ENCODE assay signal across 28 cellular contexts in the genomic region with DNA sequence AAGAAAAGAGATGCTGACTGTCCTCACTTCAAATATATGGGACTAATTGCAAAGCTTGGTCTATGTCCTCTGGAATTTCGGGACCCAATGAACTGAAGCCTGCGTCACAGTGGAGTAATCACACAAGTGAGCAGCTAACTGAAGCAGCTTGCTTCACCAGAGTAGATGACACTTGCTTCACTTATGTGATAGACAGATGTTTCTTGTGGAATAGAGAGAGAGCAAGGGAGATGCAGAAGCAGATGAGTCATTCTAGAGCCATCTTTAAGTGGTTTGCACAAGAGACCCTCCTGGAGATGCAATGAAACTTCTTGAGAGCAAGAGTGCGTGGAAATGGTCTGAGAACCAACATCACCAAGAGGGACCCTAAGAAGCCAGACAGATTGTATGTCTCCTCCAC.
DNase-seq lines count a peak whose midpoint lies in the region; TF ChIP-seq lines count a peak whose summit lies in the region.
"Had no signal": no experiment of that assay in that cellular context is flagged by ENCODE, and none has a peak within 500 bp of the region (broad histone marks: within the 10 kb centered on the region; RNA-seq: fewer than 3 reads in every experiment).

No MANE protein-coding gene starts in this region.

- DNase-seq in LHCN-M2 (ENCODE audit: low read depth) (peak; percentile 30), SIG-M5 (lab: John Stamatoyannopoulos, UW) (peak; percentile 48), fibroblast of lung (ENCODE audit: low read depth in 2 of 2) (peak; percentile 42 to 56), Ammon's horn (ENCODE audit: low spot score) (no peak), esophagus muscularis mucosa (ENCODE audit: extremely low spot score) (no peak)
- DNase-seq in activated naive CD4-positive, alpha-beta T cell treated with Interleukin-2 at 50 U/mL for 16 hours = no peak
- DNase-seq in activated CD4-positive, alpha-beta T cell treated with anti-CD3 and anti-CD28 coated beads, Interleukin-2, amount 10 ng/mL, durations not matched to agents 7 days and 5 days = no peak
- DNase-seq: activated CD4-positive, alpha-beta memory T cell treated with anti-CD3 and anti-CD28 coated beads, Interleukin-2, amount 10 ng/mL, durations not matched to agents 7 days and 5 days; activated CD4-positive, CD25-positive, alpha-beta regulatory T cell treated with anti-CD3 and anti-CD28 coated beads, Interleukin-2, amount 50 U/mL, for 72 hours; activated CD8-positive, alpha-beta memory T cell treated with anti-CD3 and anti-CD28 coated beads, Interleukin-2, amount 50 U/mL, for 4 hours; activated naive CD4-positive, alpha-beta T cell treated with anti-CD3 and anti-CD28 coated beads, Interleukin-2, amount 10 ng/mL, durations not matched to agents 7 days and 5 days; amniotic stem cell; COR-L47; DMS53; dorsolateral prefrontal cortex; H9; naive thymus-derived CD8-positive, alpha-beta T cell; NCI-H1092; NCI-H1694; NCI-H748 treated with DMSO at 0.1 percent for 48 hours; nucleus accumbens; psoas muscle; stimulated activated CD4-positive, alpha-beta T cell treated with anti-CD3 and anti-CD28 coated beads, Interleukin-4, amount 100 ng/mL, for 24 hours; transverse colon had no signal

- no peak overlapping the region for H3K4me3 Mint-ChIP-seq in activated CD4-positive, alpha-beta T cell treated with anti-CD3 and anti-CD28 coated beads, Interleukin-2, amount 10 ng/mL, durations not matched to agents 7 days and 5 days
- H3K4me3 Mint-ChIP-seq: activated CD4-positive, alpha-beta memory T cell treated with anti-CD3 and anti-CD28 coated beads, Interleukin-2, amount 10 ng/mL, durations not matched to agents 7 days and 5 days; activated naive CD4-positive, alpha-beta T cell treated with anti-CD3 and anti-CD28 coated beads, Interleukin-2, amount 10 ng/mL, durations not matched to agents 7 days and 5 days; H9; naive thymus-derived CD8-positive, alpha-beta T cell; T-helper 1 cell treated with Interleukin-12 subunit alpha and Interleukin-12 subunit beta and Interleukin-4 antibody, amounts not matched to agents 30 μg/mL and 1 μg/mL, for 36 hours had no signal

- no peaks in the 10 kb centered on the region for H3K36me3 Mint-ChIP-seq in activated CD4-positive, alpha-beta T cell treated with anti-CD3 and anti-CD28 coated beads, Interleukin-2, amount 10 ng/mL, durations not matched to agents 7 days and 5 days (ENCODE audit: low read depth)
- H3K36me3 Mint-ChIP-seq: activated naive CD4-positive, alpha-beta T cell treated with anti-CD3 and anti-CD28 coated beads, Interleukin-2, amount 10 ng/mL, durations not matched to agents 7 days and 5 days; naive thymus-derived CD8-positive, alpha-beta T cell had no signal

- TF ChIP-seq EP300 in esophagus muscularis mucosa (IDR thresholded peaks at IDR 0.05) = no peak

- H3K4me3 ChIP-seq in fibroblast of lung (replicated peaks in 1 of 4; ENCODE audit: control extremely low read depth in 1 of 4, insufficient read depth in 1 of 4, low read depth in 3 of 4, low read length in 4 of 4) = no peak overlapping the region
- H3K4me3 ChIP-seq in esophagus muscularis mucosa = no peak overlapping the region
- H3K4me3 ChIP-seq: dorsolateral prefrontal cortex, psoas muscle, SK-N-MC, transverse colon had no signal

- TF ChIP-seq CTCF in fibroblast of lung (conservative IDR thresholded peaks at IDR 0.05 in 1 of 2, IDR thresholded peaks at IDR 0.05 in 1 of 2; ENCODE audit: low read depth in 1 of 2, low read length in 2 of 2) = no peak
- TF ChIP-seq CTCF in esophagus muscularis mucosa (IDR thresholded peaks at IDR 0.05) = no peak

- no peaks in the 10 kb centered on the region for H3K27me3 Mint-ChIP-seq in activated CD4-positive, alpha-beta T cell treated with anti-CD3 and anti-CD28 coated beads, Interleukin-2, amount 10 ng/mL, durations not matched to agents 7 days and 5 days
- H3K27me3 Mint-ChIP-seq: activated CD4-positive, alpha-beta memory T cell treated with anti-CD3 and anti-CD28 coated beads, Interleukin-2, amount 10 ng/mL, durations not matched to agents 7 days and 5 days; activated naive CD4-positive, alpha-beta T cell treated with anti-CD3 and anti-CD28 coated beads, Interleukin-2, amount 10 ng/mL, durations not matched to agents 7 days and 5 days; naive thymus-derived CD8-positive, alpha-beta T cell had no signal

- WGBS in esophagus muscularis mucosa = 92% methylated on average over 3 of the region's 3 CpGs

- CTCF ChIA-PET in activated CD4-positive, alpha-beta T cell treated with anti-CD3 and anti-CD28 coated beads, Interleukin-2, amount 10 ng/mL, durations not matched to agents 7 days and 5 days (lab: Charles Lee) = no interaction called here

- no peaks in the 10 kb centered on the region for H3K79me2 ChIP-seq in fibroblast of lung (ENCODE audit: control insufficient read depth, insufficient read depth, low read length)

- H3K4me1 Mint-ChIP-seq in activated CD4-positive, alpha-beta T cell treated with anti-CD3 and anti-CD28 coated beads, Interleukin-2, amount 10 ng/mL, durations not matched to agents 7 days and 5 days = no peaks in the 10 kb centered on the region
- H3K4me1 Mint-ChIP-seq: activated CD4-positive, alpha-beta memory T cell treated with anti-CD3 and anti-CD28 coated beads, Interleukin-2, amount 10 ng/mL, durations not matched to agents 7 days and 5 days; activated naive CD4-positive, alpha-beta T cell treated with anti-CD3 and anti-CD28 coated beads, Interleukin-2, amount 10 ng/mL, durations not matched to agents 7 days and 5 days; H9; naive thymus-derived CD8-positive, alpha-beta T cell had no signal

- H3K9me3 Mint-ChIP-seq in activated CD4-positive, alpha-beta T cell treated with anti-CD3 and anti-CD28 coated beads, Interleukin-2, amount 10 ng/mL, durations not matched to agents 7 days and 5 days = peaks cover 3% of the 10 kb centered on the region

- H3K27me3 ChIP-seq in fibroblast of lung (ENCODE audit: control insufficient read depth, insufficient read depth, low read length) = no peaks in the 10 kb centered on the region
- no peaks in the 10 kb centered on the region for H3K27me3 ChIP-seq in esophagus muscularis mucosa
- H3K27me3 ChIP-seq: dorsolateral prefrontal cortex, transverse colon had no signal

- H4K20me1 ChIP-seq in fibroblast of lung (ENCODE audit: control insufficient read depth, extremely low read depth, insufficient read depth, low read length) = no peaks in the 10 kb centered on the region

- no peak overlapping the region for H2AFZ ChIP-seq in fibroblast of lung (ENCODE audit: low read length)

- no peak overlapping the region for H3K4me2 ChIP-seq in fibroblast of lung (ENCODE audit: extremely low read depth, insufficient read depth, low read length)

- H3K9ac ChIP-seq in fibroblast of lung (ENCODE audit: insufficient read depth, low read length) = no peak overlapping the region

- H3K4me1 ChIP-seq in fibroblast of lung (ENCODE audit: control insufficient read depth, extremely low read depth, insufficient read depth, low read length) (no peaks in the 10 kb centered on the region), esophagus muscularis mucosa (no peaks in the 10 kb centered on the region)
- H3K4me1 ChIP-seq: psoas muscle, transverse colon had no signal

- H3K9me3 ChIP-seq in fibroblast of lung (ENCODE audit: control insufficient read depth, insufficient read depth, low read depth, low read length) = no peaks in the 10 kb centered on the region
- no peaks in the 10 kb centered on the region for H3K9me3 ChIP-seq in esophagus muscularis mucosa
- H3K9me3 ChIP-seq: psoas muscle, transverse colon had no signal

- H3K27ac ChIP-seq in fibroblast of lung (ENCODE audit: insufficient read depth, low read length) (no peak overlapping the region), esophagus muscularis mucosa (replicated peaks in 1 of 4) (no peak overlapping the region)
- H3K27ac ChIP-seq: C4-2B, dorsolateral prefrontal cortex, psoas muscle, RWPE1, SK-N-MC, transverse colon had no signal

- TF ChIP-seq POLR2A in esophagus muscularis mucosa (IDR thresholded peaks at IDR 0.05; ENCODE audit: low read depth) = no peak

- H3K36me3 ChIP-seq in fibroblast of lung (ENCODE audit: control insufficient read depth, insufficient read depth, low read length) (no peaks in the 10 kb centered on the region), esophagus muscularis mucosa (no peaks in the 10 kb centered on the region)
- H3K36me3 ChIP-seq: transverse colon had no signal

- H3K27ac Mint-ChIP-seq in activated CD4-positive, alpha-beta T cell treated with anti-CD3 and anti-CD28 coated beads, Interleukin-2, amount 10 ng/mL, durations not matched to agents 7 days and 5 days = no peak overlapping the region
- H3K27ac Mint-ChIP-seq: activated CD4-positive, alpha-beta memory T cell treated with anti-CD3 and anti-CD28 coated beads, Interleukin-2, amount 10 ng/mL, durations not matched to agents 7 days and 5 days; activated naive CD4-positive, alpha-beta T cell treated with anti-CD3 and anti-CD28 coated beads, Interleukin-2, amount 10 ng/mL, durations not matched to agents 7 days and 5 days; H9; naive thymus-derived CD8-positive, alpha-beta T cell; T-helper 1 cell treated with Interleukin-12 subunit alpha and Interleukin-12 subunit beta and Interleukin-4 antibody, amounts not matched to agents 30 μg/mL and 1 μg/mL, for 36 hours had no signal

- intact Hi-C loops in esophagus muscularis mucosa (cut with DNase I) = no loop called here

- POLR2A ChIA-PET in activated CD4-positive, alpha-beta T cell treated with anti-CD3 and anti-CD28 coated beads, Interleukin-2, amount 10 ng/mL, durations not matched to agents 7 days and 5 days (lab: Charles Lee) = no interaction called here

Comparison
In these comparisons a context has a peak if more than half of its experiments do, and no peak if none do; other contexts are left out.
1. DNase-seq: peak in LHCN-M2 (single experiment), SIG-M5 (single experiment) and fibroblast of lung (2 of 2); none in Ammon's horn (single experiment), esophagus muscularis mucosa (single experiment), activated naive CD4-positive, alpha-beta T cell treated with Interleukin-2 at 50 U/mL for 16 hours (single experiment) and activated CD4-positive, alpha-beta T cell treated with anti-CD3 and anti-CD28 coated beads, Interleukin-2, amount 10 ng/mL, durations not matched to agents 7 days and 5 days (single experiment).